11 cellular contexts compared by ENCODE assay signal in the genomic region with DNA sequence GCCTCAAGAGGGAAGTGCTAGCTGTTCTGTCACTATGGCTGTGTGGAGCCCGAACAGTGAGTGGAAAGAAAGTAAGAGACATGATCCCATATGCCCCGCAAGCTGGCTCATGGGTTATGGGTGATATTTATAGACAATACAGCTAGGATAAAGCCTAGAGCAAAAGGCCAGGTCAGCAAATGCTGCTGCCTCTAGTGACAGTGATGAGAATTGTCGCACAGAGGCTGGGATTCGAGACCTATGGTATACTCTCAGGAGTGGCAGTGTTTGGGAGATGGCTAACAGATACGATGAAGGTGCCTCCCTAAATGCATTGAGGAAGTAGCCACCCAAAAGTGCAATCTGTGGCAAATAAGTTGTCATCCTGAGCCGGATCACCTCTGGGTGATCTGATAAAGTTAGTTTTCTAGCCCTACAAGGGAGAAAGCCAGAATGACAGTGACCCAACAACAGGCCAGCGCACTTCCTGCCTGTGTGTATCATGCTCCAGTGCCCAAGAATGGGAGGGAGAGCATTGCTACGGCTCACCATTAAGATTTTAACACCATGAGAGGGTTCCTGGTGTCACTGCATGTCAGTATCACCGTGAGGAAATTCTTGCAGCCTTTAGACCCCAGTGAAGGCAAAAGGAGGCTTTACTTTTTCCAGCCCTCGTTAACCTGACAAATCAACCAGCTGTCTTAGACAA.
DNase-seq lines count a peak whose midpoint lies in the region; ATAC-seq, FAIRE-seq and TF ChIP-seq lines count a peak whose summit lies in the region.
"Had no signal": no experiment of that assay in that cellular context is flagged by ENCODE, and none has a peak within 500 bp of the region (broad histone marks: within the 10 kb centered on the region; RNA-seq: fewer than 3 reads in every experiment).

No MANE protein-coding gene starts in this region.

- no peak overlapping the region for H4K8ac ChIP-seq in H9 (replicated peaks; ENCODE audit: insufficient read length, low read depth, low read length)

- no peak overlapping the region for H3K27ac Mint-ChIP-seq in H9
- H3K27ac Mint-ChIP-seq: natural killer cell treated with Interleukin-12 subunit alpha and Interleukin-12 subunit beta and Interleukin-15 and Interleukin-18, amount 100 ng/mL, for 72 hours had no signal

- H3K9ac ChIP-seq in H9 (ENCODE audit: extremely low read depth, insufficient read length, low read length) (no peak overlapping the region), keratinocyte (ENCODE audit: control insufficient read depth, extremely low read depth, insufficient read depth, low read length) (no peak overlapping the region)

- peak; percentile 17 for DNase-seq in Daoy (ENCODE audit: low read depth)
- no peak for DNase-seq in H9
- DNase-seq in RKO (ENCODE audit: low spot score): peak; percentile 25
- no peak for DNase-seq in keratinocyte (ENCODE audit: low read depth, low spot score)
- no peak for DNase-seq in 8988T
- no peak for DNase-seq in A172 (ENCODE audit: low spot score)
- DNase-seq: activated CD4-positive, alpha-beta T cell treated with anti-CD3 and anti-CD28 coated beads, Interleukin-2, amount 50 U/mL, for 4 hours; NCI-H2029 treated with DMSO at 0.1 percent for 48 hours had no signal

- H2AFZ ChIP-seq in H9 (ENCODE audit: low read length) (no peak overlapping the region), keratinocyte (ENCODE audit: control insufficient read depth, low read length) (no peak overlapping the region)

- TF ChIP-seq CTCF in H9 (conservative IDR thresholded peaks at IDR 0.05) (peak; percentile 47), keratinocyte (optimal IDR thresholded peaks at IDR 0.05 in 1 of 3, IDR thresholded peaks at IDR 0.05 in 1 of 3, conservative IDR thresholded peaks at IDR 0.05 in 1 of 3; ENCODE audit: extremely low read depth in 1 of 3, insufficient read depth in 2 of 3, low read length in 3 of 3) (peak; percentile 22 to 45 (median 39))

- H3K27ac ChIP-seq in H9 (ENCODE audit: insufficient read length, low read depth, low read length): no peak overlapping the region
- no peak overlapping the region for H3K27ac ChIP-seq in keratinocyte (ENCODE audit: control insufficient read depth, insufficient read depth, low read length)

- H2BK120ac ChIP-seq in H9 (ENCODE audit: low read depth, low read length, poor library complexity, severe bottlenecking): no peak overlapping the region

- no peaks in the 10 kb centered on the region for H3K79me2 ChIP-seq in H9 (ENCODE audit: insufficient read depth, low read length)
- no peaks in the 10 kb centered on the region for H3K79me2 ChIP-seq in keratinocyte (ENCODE audit: control insufficient read depth, insufficient read depth, low read length)

- no peak overlapping the region for H2BK12ac ChIP-seq in H9 (ENCODE audit: insufficient read length, low read depth, low read length)

- no CpG with 5 or more reads among the region's 10 CpGs for WGBS in H9 (ENCODE audit: extremely low coverage, insufficient read length, low lambda C conversion rate)

- ATAC-seq in GM19467 (IDR thresholded peaks at IDR 0.05; ENCODE audit: unreplicated experiment) (no peak), GM21737 (IDR thresholded peaks at IDR 0.05; ENCODE audit: unreplicated experiment) (no peak)

- no peak overlapping the region for H2BK15ac ChIP-seq in H9 (ENCODE audit: low read depth, low read length)

- H3K27me3 Mint-ChIP-seq in H9 (ENCODE audit: low read depth): peaks cover 4% of the 10 kb centered on the region

- no peaks in the 10 kb centered on the region for H3K4me1 Mint-ChIP-seq in H9

- no peak overlapping the region for H3T11ph ChIP-seq in H9 (ENCODE audit: low read length)

- no peak overlapping the region for H3K4me2 ChIP-seq in H9 (ENCODE audit: insufficient read depth, insufficient read length, low read length)
- H3K4me2 ChIP-seq in keratinocyte (ENCODE audit: control insufficient read depth, extremely low read depth, insufficient read depth, low read depth, low read length): no peak overlapping the region

- H4K5ac ChIP-seq in H9 (ENCODE audit: insufficient read length, low read depth, low read length): no peak overlapping the region

- no peaks in the 10 kb centered on the region for H3K36me3 ChIP-seq in keratinocyte (ENCODE audit: control insufficient read depth in 2 of 2, extremely low read depth in 1 of 2, insufficient read depth in 2 of 2, low read length in 2 of 2)

- H4K20me1 ChIP-seq in H9 (ENCODE audit: control insufficient read depth, insufficient read depth, insufficient read length) (no peaks in the 10 kb centered on the region), keratinocyte (ENCODE audit: control insufficient read depth, extremely low read depth, insufficient read depth, low read length) (no peaks in the 10 kb centered on the region)

- H3K9me3 ChIP-seq in H9 (ENCODE audit: control insufficient read depth, low read depth, low read length): no peaks in the 10 kb centered on the region
- H3K9me3 ChIP-seq in keratinocyte (ENCODE audit: control insufficient read depth, low read depth, low read length): no peaks in the 10 kb centered on the region

- dilution Hi-C loops in keratinocyte (cut with MboI; ENCODE audit: extremely low pct_ligation_motif_present, low sequenced_read_pairs): loop anchor here (25.0 kb wide), 2 partner anchors 184 to 334 kb away; partner anchors contain the start of gene FAM136A

- no peak overlapping the region for H2BK5ac ChIP-seq in H9 (ENCODE audit: insufficient read length, low read length)

- no peaks in the 10 kb centered on the region for H3K9me3 Mint-ChIP-seq in H9
- H3K9me3 Mint-ChIP-seq: natural killer cell treated with Interleukin-12 subunit alpha and Interleukin-12 subunit beta and Interleukin-15 and Interleukin-18, amount 100 ng/mL, for 72 hours had no signal

- no peaks in the 10 kb centered on the region for H3K79me1 ChIP-seq in H9 (ENCODE audit: insufficient read depth, low read depth, low read length, poor library complexity, severe bottlenecking)

- no peak overlapping the region for H3K4me3 ChIP-seq in keratinocyte (ENCODE audit: control insufficient read depth in 2 of 3, extremely low read depth in 1 of 3, insufficient read depth in 2 of 3, low read depth in 1 of 3, low read length in 3 of 3)

- no peaks in the 10 kb centered on the region; the same call in 1 of the 2 replicates for H3K4me1 ChIP-seq in H9 (ENCODE audit: insufficient read depth, low read length)
- peaks cover 3% of the 10 kb centered on the region for H3K4me1 ChIP-seq in keratinocyte (ENCODE audit: control insufficient read depth, extremely low read depth, insufficient read depth, low read length)

- no peak overlapping the region for H2AK5ac ChIP-seq in H9 (ENCODE audit: insufficient read length, low read length)

- H3K23ac ChIP-seq in H9 (ENCODE audit: insufficient read length, low read depth, low read length): no peak overlapping the region

- no peak overlapping the region for H3K56ac ChIP-seq in H9 (ENCODE audit: insufficient read length, low read depth, low read length)

- H3K4ac ChIP-seq in H9 (ENCODE audit: low read depth, low read length): no peak overlapping the region

- H3K14ac ChIP-seq in H9 (ENCODE audit: insufficient read depth, low read length): no peak overlapping the region

- no peak overlapping the region for H3K4me3 Mint-ChIP-seq in H9
- H3K4me3 Mint-ChIP-seq: natural killer cell treated with Interleukin-12 subunit alpha and Interleukin-12 subunit beta and Interleukin-15 and Interleukin-18, amount 100 ng/mL, for 72 hours had no signal

- H3K36me3 Mint-ChIP-seq in H9 (ENCODE audit: insufficient read depth in 1 of 3, low read depth in 3 of 3): no peaks in the 10 kb centered on the region
- H3K36me3 Mint-ChIP-seq: natural killer cell treated with Interleukin-12 subunit alpha and Interleukin-12 subunit beta and Interleukin-15 and Interleukin-18, amount 100 ng/mL, for 72 hours had no signal

- no peak overlapping the region for H4K91ac ChIP-seq in H9 (ENCODE audit: insufficient read length, low read depth, low read length)

- H2BK20ac ChIP-seq in H9 (ENCODE audit: low read depth, low read length, poor library complexity, severe bottlenecking): no peak overlapping the region

- H3K23me2 ChIP-seq in H9 (ENCODE audit: insufficient read length, low read depth, low read length, poor library complexity, severe bottlenecking): no peaks in the 10 kb centered on the region

- H3K27me3 ChIP-seq in H9 (ENCODE audit: insufficient read depth, low read length) (no peaks in the 10 kb centered on the region), keratinocyte (ENCODE audit: control insufficient read depth, extremely low read depth, insufficient read depth, low read length) (no peaks in the 10 kb centered on the region)

- FAIRE-seq in keratinocyte (lab: Jason Lieb, UNC): peak; percentile 17

- H3K18ac ChIP-seq in H9 (ENCODE audit: insufficient read length, low read depth, low read length): no peak overlapping the region

- H3K9me1 ChIP-seq in keratinocyte (ENCODE audit: control insufficient read depth, extremely low read depth, insufficient read depth, low read length): no peaks in the 10 kb centered on the region

Comparison
In these comparisons a context has a peak if more than half of its experiments do, and no peak if none do; other contexts are left out.
1. DNase-seq: peak in Daoy (single experiment) and RKO (single experiment); none in H9 (single experiment), keratinocyte (single experiment), 8988T (single experiment) and A172 (single experiment).